In the genomic region with DNA sequence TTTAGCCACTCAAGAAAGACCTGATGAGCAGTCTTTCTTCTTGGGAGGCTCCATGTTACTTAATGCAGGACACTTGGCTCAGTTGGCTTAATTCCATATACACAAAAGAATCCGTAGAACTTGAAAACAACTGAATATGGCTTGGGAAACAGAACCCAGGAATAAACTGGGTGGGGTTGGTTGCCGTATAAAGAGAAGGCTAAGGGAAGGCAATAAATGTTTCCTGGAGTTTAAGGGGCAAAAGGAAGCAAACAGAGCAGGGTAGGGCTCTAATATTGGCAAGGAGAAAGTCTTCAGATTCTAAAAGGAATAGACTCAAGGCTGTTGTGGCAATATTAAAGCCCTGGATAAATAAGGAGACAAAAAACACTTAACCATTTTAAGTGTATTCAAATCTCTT, we compare ENCODE assay signal across 21 cellular contexts. TPM values are rescaled to one million over a fixed set of nuclear protein-coding genes. Genes with fewer than 3 reads are reported as not detected.
DNase-seq lines count a peak whose midpoint lies in the region; ATAC-seq, FAIRE-seq and TF ChIP-seq lines count a peak whose summit lies in the region.
"Had no signal": no experiment of that assay in that cellular context is flagged by ENCODE, and none has a peak within 500 bp of the region (broad histone marks: within the 10 kb centered on the region; RNA-seq: fewer than 3 reads in every experiment).

No MANE protein-coding gene starts in this region.

- no peaks in the 10 kb centered on the region for H3K23me2 ChIP-seq in H9 (ENCODE audit: insufficient read length, low read depth, low read length, poor library complexity, severe bottlenecking)
- no peaks in the 10 kb centered on the region for H3K23me2 ChIP-seq in H1 (ENCODE audit: low read depth, low read length)

- H3K79me1 ChIP-seq in H9 (ENCODE audit: insufficient read depth, low read depth, low read length, poor library complexity, severe bottlenecking) (no peaks in the 10 kb centered on the region), H1 (ENCODE audit: low read depth, low read length) (no peaks in the 10 kb centered on the region)

- H3K79me2 ChIP-seq in H9 (ENCODE audit: insufficient read depth, low read length) (no peaks in the 10 kb centered on the region), H1 (ENCODE audit: control insufficient read depth in 1 of 2, insufficient read depth in 2 of 2, low read length in 2 of 2) (no peaks in the 10 kb centered on the region)

- H4K20me1 ChIP-seq in H9 (ENCODE audit: control insufficient read depth, insufficient read depth, insufficient read length) (no peaks in the 10 kb centered on the region), H1 (replicated peaks in 1 of 2; ENCODE audit: control insufficient read depth in 1 of 2, insufficient read depth in 2 of 2, low read length in 2 of 2) (no peaks in the 10 kb centered on the region)

- H2AFZ ChIP-seq in H9 (ENCODE audit: low read length): no peak overlapping the region
- no peak overlapping the region for H2AFZ ChIP-seq in H1 (ENCODE audit: low read length)

- WGBS in H9 (ENCODE audit: extremely low coverage, insufficient read length, low lambda C conversion rate): no CpG with 5 or more reads among the region's 2 CpGs
- WGBS in H1 (ENCODE audit: extremely low coverage in 1 of 2, insufficient coverage in 1 of 2, insufficient read length in 1 of 2, insufficient replicate concordance in 2 of 2, low coverage in 1 of 2, low lambda C conversion rate in 2 of 2, missing lambda C conversion rate in 1 of 2), 2 experiments: 62% methylated on average over 2 of the region's 2 CpGs; no CpG with 5 or more reads in 1 of the 2 experiments
- WGBS in transverse colon (ENCODE audit: low coverage in 1 of 2), 2 donors: 22 to 29% methylated on average over 2 of the region's 2 CpGs

- TF ChIP-seq EP300 in H1 (IDR thresholded peaks at IDR 0.05; ENCODE audit: borderline replicate concordance in 1 of 2, low read depth in 2 of 2, low read length in 2 of 2) (no peak), transverse colon (IDR thresholded peaks at IDR 0.05; ENCODE audit: low read depth) (no peak)

- no peak overlapping the region for H3K14ac ChIP-seq in H9 (ENCODE audit: insufficient read depth, low read length)
- H3K14ac ChIP-seq in H1 (ENCODE audit: insufficient read length): no peak overlapping the region

- H3K9ac ChIP-seq in H9 (ENCODE audit: extremely low read depth, insufficient read length, low read length): no peak overlapping the region
- no peak overlapping the region for H3K9ac ChIP-seq in H1 (replicated peaks in 1 of 4; ENCODE audit: extremely low read depth in 1 of 4, low read depth in 3 of 4, low read length in 3 of 4)
- H3K9ac ChIP-seq: BLaER1 treated with 17β-estradiol and CSF1 and Interleukin-3, amounts not matched to agents 10 nM and 100 nM had no signal

- no peak overlapping the region for H3T11ph ChIP-seq in H9 (ENCODE audit: low read length)

- no peak overlapping the region; a peak in 1 of 5 replicates for H3K4me3 Mint-ChIP-seq in H9
- H3K4me3 Mint-ChIP-seq: CD4-positive, CD25-positive, alpha-beta regulatory T cell; HFFc6; IgD-negative memory B cell had no signal

- no peak for TF ChIP-seq POLR2A in H1 (IDR thresholded peaks at IDR 0.05; ENCODE audit: control extremely low read depth in 1 of 2, low read depth in 2 of 2, low read length in 2 of 2)
- TF ChIP-seq POLR2A in transverse colon (IDR thresholded peaks at IDR 0.05): no peak

- peaks cover 8% of the 10 kb centered on the region for H3K27me3 Mint-ChIP-seq in H9 (ENCODE audit: low read depth)

- H3K18ac ChIP-seq in H9 (ENCODE audit: insufficient read length, low read depth, low read length) (no peak overlapping the region), H1 (ENCODE audit: extremely low read depth, low read length) (no peak overlapping the region; the same call in 1 of the 2 replicates)

- H3K27me3 ChIP-seq in H9 (ENCODE audit: insufficient read depth, low read length) (no peaks in the 10 kb centered on the region), H1 (replicated peaks in 1 of 4; ENCODE audit: control insufficient read depth in 3 of 4, extremely low read depth in 1 of 4, insufficient read depth in 3 of 4, low read length in 3 of 4) (no peaks in the 10 kb centered on the region), transverse colon (no peaks in the 10 kb centered on the region)

- H2BK120ac ChIP-seq in H9 (ENCODE audit: low read depth, low read length, poor library complexity, severe bottlenecking) (no peak overlapping the region), H1 (replicated peaks; ENCODE audit: low read depth, low read length) (no peak overlapping the region)

- H3K4me1 ChIP-seq in H9 (ENCODE audit: insufficient read depth, low read length) (peaks cover 10% of the 10 kb centered on the region; the same call in 1 of the 2 replicates), H1 (replicated peaks in 1 of 4; ENCODE audit: control insufficient read depth in 3 of 4, insufficient read depth in 4 of 4, low read length in 3 of 4) (peaks cover 0 to 11% (median 0%) of the 10 kb centered on the region in 4 experiments; a peak in 2 of 7 replicates), mucosa of descending colon (ENCODE audit: low read depth) (no peaks in the 10 kb centered on the region), transverse colon (peaks cover 0 to 29% (median 2%) of the 10 kb centered on the region in 4 donors)
- H3K4me1 ChIP-seq: BLaER1 treated with 17β-estradiol and CSF1 and Interleukin-3, amounts not matched to agents 10 nM and 100 nM had no signal

- H3K27ac Mint-ChIP-seq in H9: peak overlapping the region in 2 of 3 experiments; percentile 59 to 92; a peak in 3 of 7 replicates
- H3K27ac Mint-ChIP-seq: CD4-positive, CD25-positive, alpha-beta regulatory T cell; HFFc6; IgD-negative memory B cell had no signal

- in situ Hi-C loops in transverse colon (cut with MboI; ENCODE audit: low pct_ligation_motif_present in 1 of 4, low pct_unique_long_range_greater_than_20kb in 1 of 4, low sequenced_read_pairs in 3 of 4): no loop called here

- TF ChIP-seq CTCF in H9 (conservative IDR thresholded peaks at IDR 0.05): no peak
- TF ChIP-seq CTCF in H1 (IDR thresholded peaks at IDR 0.05; ENCODE audit: control extremely low read depth in 1 of 3, insufficient read depth in 1 of 3, low read depth in 1 of 3, low read length in 3 of 3): no peak
- TF ChIP-seq CTCF in mucosa of descending colon (IDR thresholded peaks at IDR 0.05): no peak
- TF ChIP-seq CTCF in transverse colon (IDR thresholded peaks at IDR 0.05): no peak

- H3K56ac ChIP-seq in H9 (ENCODE audit: insufficient read length, low read depth, low read length) (no peak overlapping the region), H1 (replicated peaks; ENCODE audit: insufficient read length, low read depth, low read length) (no peak overlapping the region)

- no peak overlapping the region for H3K4ac ChIP-seq in H9 (ENCODE audit: low read depth, low read length)
- no peak overlapping the region for H3K4ac ChIP-seq in H1 (replicated peaks; ENCODE audit: insufficient read length, low read depth, low read length)

- H2BK15ac ChIP-seq in H9 (ENCODE audit: low read depth, low read length) (no peak overlapping the region), H1 (ENCODE audit: low read length) (no peak overlapping the region)

- H3K27ac ChIP-seq in H9 (ENCODE audit: insufficient read length, low read depth, low read length) (no peak overlapping the region), H1 (ENCODE audit: low read depth, low read length) (no peak overlapping the region), transverse colon (peak overlapping the region in 3 of 4 donors; percentile 44 to 67 (median 63))
- H3K27ac ChIP-seq: BLaER1 treated with 17β-estradiol and CSF1 and Interleukin-3, amounts not matched to agents 10 nM and 100 nM; HL-60 had no signal

- TF ChIP-seq RAD21 in H1 (IDR thresholded peaks at IDR 0.05 in 1 of 2, conservative IDR thresholded peaks at IDR 0.05 in 1 of 2; ENCODE audit: low read depth in 2 of 2, low read length in 2 of 2): no peak

- DNase-seq in H9 (no peak), H1 (ENCODE audit: low read depth in 1 of 2, low spot score in 2 of 2) (no peak), mucosa of descending colon (peak in 1 of 3 donors; percentile 10), transverse colon (no peak), midbrain (lab: John Stamatoyannopoulos, UW) (no peak)
- DNase-seq: ACHN; Calu3; CD4-positive, CD25-positive, alpha-beta regulatory T cell; DMS 273 treated with DMSO at 0.1 percent for 48 hours; DMS79; GOT3; HCEC 1CT; HFFc6 had no signal

- H3K9me3 ChIP-seq in H9 (ENCODE audit: control insufficient read depth, low read depth, low read length): no peaks in the 10 kb centered on the region
- no peaks in the 10 kb centered on the region for H3K9me3 ChIP-seq in H1 (ENCODE audit: insufficient read depth in 2 of 2, low read depth in 1 of 2, low read length in 1 of 2)
- no peaks in the 10 kb centered on the region for H3K9me3 ChIP-seq in mucosa of descending colon
- H3K9me3 ChIP-seq in transverse colon: no peaks in the 10 kb centered on the region
- H3K9me3 ChIP-seq: BLaER1 treated with 17β-estradiol and CSF1 and Interleukin-3, amounts not matched to agents 10 nM and 100 nM had no signal

- H2BK20ac ChIP-seq in H9 (ENCODE audit: low read depth, low read length, poor library complexity, severe bottlenecking) (no peak overlapping the region), H1 (ENCODE audit: low read length) (no peak overlapping the region)

- POLR2A ChIA-PET in H1 (lab: Charles Lee; ENCODE audit: partially characterized antibody): no interaction called here

- intact Hi-C loops in mucosa of descending colon (cut with DNase I, micrococcal nuclease) (no loop called here), transverse colon (cut with DNase I; ENCODE audit: low total_unique reads) (no loop called here)

- peaks cover 32 to 51% of the 10 kb centered on the region in 2 experiments for H3K4me1 Mint-ChIP-seq in H9
- H3K4me1 Mint-ChIP-seq: CD4-positive, CD25-positive, alpha-beta regulatory T cell had no signal

- H3K36me3 Mint-ChIP-seq in H9 (ENCODE audit: insufficient read depth in 1 of 3, low read depth in 3 of 3): no peaks in the 10 kb centered on the region
- H3K36me3 Mint-ChIP-seq: CD4-positive, CD25-positive, alpha-beta regulatory T cell; IgD-negative memory B cell had no signal

- H4K91ac ChIP-seq in H9 (ENCODE audit: insufficient read length, low read depth, low read length) (no peak overlapping the region), H1 (replicated peaks; ENCODE audit: insufficient read length, low read length) (no peak overlapping the region)

- H3K36me3 ChIP-seq in H1 (ENCODE audit: control insufficient read depth in 2 of 4, insufficient read depth in 4 of 4, low read length in 3 of 4) (no peaks in the 10 kb centered on the region), mucosa of descending colon (ENCODE audit: low read depth) (no peaks in the 10 kb centered on the region), transverse colon (no peaks in the 10 kb centered on the region)
- H3K36me3 ChIP-seq: BLaER1 treated with 17β-estradiol and CSF1 and Interleukin-3, amounts not matched to agents 10 nM and 100 nM had no signal

- H2AK5ac ChIP-seq in H9 (ENCODE audit: insufficient read length, low read length) (no peak overlapping the region), H1 (ENCODE audit: low read depth, low read length) (no peak overlapping the region)

- 0 out of 8 replicates have a peak overlapping the region, but pooled peaks of 1 of the 4 experiments have one; percentile 6 for H3K4me3 ChIP-seq in H1 (ENCODE audit: extremely low read depth in 1 of 4, insufficient read depth in 2 of 4, low read depth in 3 of 4, low read length in 4 of 4)
- no peak overlapping the region for H3K4me3 ChIP-seq in mucosa of descending colon
- no peak overlapping the region for H3K4me3 ChIP-seq in transverse colon
- H3K4me3 ChIP-seq: BLaER1 treated with 17β-estradiol and CSF1 and Interleukin-3, amounts not matched to agents 10 nM and 100 nM had no signal

- H2BK5ac ChIP-seq in H9 (ENCODE audit: insufficient read length, low read length) (no peak overlapping the region), H1 (ENCODE audit: low read depth, low read length) (no peak overlapping the region)

- H3K23ac ChIP-seq in H9 (ENCODE audit: insufficient read length, low read depth, low read length) (no peak overlapping the region), H1 (ENCODE audit: insufficient read length) (no peak overlapping the region)

- no peak overlapping the region for H4K8ac ChIP-seq in H9 (replicated peaks; ENCODE audit: insufficient read length, low read depth, low read length)
- H4K8ac ChIP-seq in H1 (ENCODE audit: extremely low read depth, insufficient read depth, low read length): no peak overlapping the region

- ATAC-seq in mucosa of descending colon (peak; percentile 81), HG02678 (IDR thresholded peaks at IDR 0.05; ENCODE audit: unreplicated experiment) (no peak), HG02759 (IDR thresholded peaks at IDR 0.05; ENCODE audit: unreplicated experiment) (no peak)

- FAIRE-seq in H1 (lab: Jason Lieb, UNC): no peak
- FAIRE-seq: G401.6, GM12891 had no signal

- CTCF ChIA-PET in H1 (lab: Charles Lee; ENCODE audit: partially characterized antibody): interaction anchor here (1.1 kb wide), 2 partner anchors 12 to 16 kb away, joined by 3 read pairs; no protein-coding TSS in a partner anchor

- peaks cover 0 to 67% of the 10 kb centered on the region in 2 experiments; a peak in 2 of 5 replicates for H3K9me3 Mint-ChIP-seq in H9
- H3K9me3 Mint-ChIP-seq: HFFc6 had no signal

- H4K5ac ChIP-seq in H9 (ENCODE audit: insufficient read length, low read depth, low read length): no peak overlapping the region
- H4K5ac ChIP-seq in H1 (ENCODE audit: insufficient read length, low read depth, low read length): no peak overlapping the region

- H3K4me2 ChIP-seq in H9 (ENCODE audit: insufficient read depth, insufficient read length, low read length) (no peak overlapping the region), H1 (ENCODE audit: insufficient read depth in 1 of 2, low read depth in 2 of 2, low read length in 2 of 2) (peak overlapping the region; percentile 28 to 35; a peak in 2 of 4 replicates)
- H3K4me2 ChIP-seq: BLaER1 treated with 17β-estradiol and CSF1 and Interleukin-3, amounts not matched to agents 10 nM and 100 nM had no signal

- no peak overlapping the region for H2BK12ac ChIP-seq in H9 (ENCODE audit: insufficient read length, low read depth, low read length)
- H2BK12ac ChIP-seq in H1 (ENCODE audit: low read depth, low read length): no peak overlapping the region

RNA-seq across cellular contexts. Expression of gene TNMD, which starts 8.4 kb away (rescaled TPM):
- total RNA-seq in H9 (2021) (1.3 and 1.7 TPM in 2 replicates), mucosa of descending colon (1 to 10 TPM in 1 of 3 donors, under 1 TPM in 2; 0.60 to 1.5 (median 0.77) TPM), transverse colon (1 to 10 TPM in 1 of 4 donors, under 1 TPM in 1, not detected in 2; 0.68 to 1.1 TPM)
- 2.1 TPM in 2 replicates for total RNA-seq in H1 (2021; fragmentation: NEBNext Ultra II Directional; extraction: Animal tissue kit (Norgen Biotek cat#: 25700))
- 0.85 and 1.4 TPM in 2 replicates for polyA plus RNA-seq in H1 (2011; rRNA removed)
- 1.6 TPM for polyA plus RNA-seq in H1 (2011; cell fraction: cytosol; rRNA removed)
- not detected for polyA plus RNA-seq in H1 (2011; cell fraction: nucleus; rRNA removed)
- 1.5 to 2.3 TPM (median 1.8 TPM) in 4 replicates for polyA plus RNA-seq in H1 (2012, experiment 1 of 2)
- not detected for polyA plus RNA-seq in H1 (2012, experiment 2 of 2)
- 4.4 TPM for polyA plus RNA-seq in H1 (2013, experiment 1 of 2)
- 3.7 TPM for polyA plus RNA-seq in H1 (2013, experiment 2 of 2)
- 0.69 and 1.2 TPM in 2 replicates for polyA minus RNA-seq in H1 (2011; rRNA and poly(A)+ RNA removed)
- polyA minus RNA-seq in H1 (2011; cell fraction: cytosol; rRNA and poly(A)+ RNA removed): not detected
- 1.7 TPM for polyA minus RNA-seq in H1 (2011; cell fraction: nucleus; rRNA and poly(A)+ RNA removed)
- total RNA-seq: A172; Calu3; CD4-positive, CD25-positive, alpha-beta regulatory T cell; HFFc6 had no signal
- polyA plus RNA-seq: CD4-positive, CD25-positive, alpha-beta regulatory T cell; IgD-negative memory B cell had no signal

RNA-seq across cellular contexts. Expression of gene TSPAN6, which starts 43.5 kb away (rescaled TPM):
- 61.3 and 62.8 TPM in 2 replicates for total RNA-seq in H9 (2021)
- total RNA-seq in H1 (2021; fragmentation: NEBNext Ultra II Directional; extraction: Animal tissue kit (Norgen Biotek cat#: 25700)): 56.8 and 58.1 TPM in 2 replicates
- 41.7 and 67.7 TPM in 2 replicates for polyA plus RNA-seq in H1 (2011; rRNA removed)
- polyA plus RNA-seq in H1 (2011; cell fraction: cytosol; rRNA removed): 57.7 TPM
- polyA plus RNA-seq in H1 (2011; cell fraction: nucleus; rRNA removed): 19.6 TPM
- polyA plus RNA-seq in H1 (2012, experiment 1 of 2): 51.3 to 71.8 TPM (median 55.0 TPM) in 4 replicates
- 19.9 TPM for polyA plus RNA-seq in H1 (2012, experiment 2 of 2)
- polyA plus RNA-seq in H1 (2013, experiment 1 of 2): 63.3 TPM
- 74.6 TPM for polyA plus RNA-seq in H1 (2013, experiment 2 of 2)
- 44.3 and 57.2 TPM in 2 replicates for polyA minus RNA-seq in H1 (2011; rRNA and poly(A)+ RNA removed)
- 23.3 TPM for polyA minus RNA-seq in H1 (2011; cell fraction: cytosol; rRNA and poly(A)+ RNA removed)
- polyA minus RNA-seq in H1 (2011; cell fraction: nucleus; rRNA and poly(A)+ RNA removed): 22.6 TPM
- 100 to 1,000 TPM in 2 of 3 donors, 10 to 100 TPM in 1; 63.0 to 132 (median 111) TPM for total RNA-seq in mucosa of descending colon
- 100 to 1,000 TPM in 2 of 4 donors, 10 to 100 TPM in 2; 16.7 to 114 (median 70.3) TPM for total RNA-seq in transverse colon

RNA-seq across cellular contexts. Expression of gene SRPX2, which starts 50.9 kb away (rescaled TPM):
- total RNA-seq in H9 (2021) (not detected in 2 replicates), mucosa of descending colon (10 to 100 TPM in 2 of 3 donors, 1 to 10 TPM in 1; 3.3 to 17.6 (median 13.9) TPM), transverse colon (10 to 100 TPM in 2 of 4 donors, 1 to 10 TPM in 2; 9.3 to 72.2 (median 13.1) TPM)
- total RNA-seq in H1 (2021; fragmentation: NEBNext Ultra II Directional; extraction: Animal tissue kit (Norgen Biotek cat#: 25700)): not detected in 2 replicates
- not detected in 2 replicates for polyA plus RNA-seq in H1 (2011; rRNA removed)
- not detected for polyA plus RNA-seq in H1 (2011; cell fraction: cytosol; rRNA removed)
- polyA plus RNA-seq in H1 (2011; cell fraction: nucleus; rRNA removed): 0.17 TPM
- polyA plus RNA-seq in H1 (2012, experiment 1 of 2): 0.13 TPM in 1 of 4 replicates, not detected in the others
- not detected for polyA plus RNA-seq in H1 (2012, experiment 2 of 2)
- not detected for polyA plus RNA-seq in H1 (2013, experiment 1 of 2)
- polyA plus RNA-seq in H1 (2013, experiment 2 of 2): not detected
- not detected in 2 replicates for polyA minus RNA-seq in H1 (2011; rRNA and poly(A)+ RNA removed)
- polyA minus RNA-seq in H1 (2011; cell fraction: cytosol; rRNA and poly(A)+ RNA removed): not detected
- polyA minus RNA-seq in H1 (2011; cell fraction: nucleus; rRNA and poly(A)+ RNA removed): not detected
- total RNA-seq: CD4-positive, CD25-positive, alpha-beta regulatory T cell had no signal
- polyA plus RNA-seq: CD4-positive, CD25-positive, alpha-beta regulatory T cell; IgD-negative memory B cell had no signal

Comparison
In these comparisons a context has a peak if more than half of its experiments do, and no peak if none do; other contexts are left out.
1. H3K27ac ChIP-seq: peak in transverse colon (3 of 4); none in H9 (single experiment) and H1 (single experiment).